In the genomic region with DNA sequence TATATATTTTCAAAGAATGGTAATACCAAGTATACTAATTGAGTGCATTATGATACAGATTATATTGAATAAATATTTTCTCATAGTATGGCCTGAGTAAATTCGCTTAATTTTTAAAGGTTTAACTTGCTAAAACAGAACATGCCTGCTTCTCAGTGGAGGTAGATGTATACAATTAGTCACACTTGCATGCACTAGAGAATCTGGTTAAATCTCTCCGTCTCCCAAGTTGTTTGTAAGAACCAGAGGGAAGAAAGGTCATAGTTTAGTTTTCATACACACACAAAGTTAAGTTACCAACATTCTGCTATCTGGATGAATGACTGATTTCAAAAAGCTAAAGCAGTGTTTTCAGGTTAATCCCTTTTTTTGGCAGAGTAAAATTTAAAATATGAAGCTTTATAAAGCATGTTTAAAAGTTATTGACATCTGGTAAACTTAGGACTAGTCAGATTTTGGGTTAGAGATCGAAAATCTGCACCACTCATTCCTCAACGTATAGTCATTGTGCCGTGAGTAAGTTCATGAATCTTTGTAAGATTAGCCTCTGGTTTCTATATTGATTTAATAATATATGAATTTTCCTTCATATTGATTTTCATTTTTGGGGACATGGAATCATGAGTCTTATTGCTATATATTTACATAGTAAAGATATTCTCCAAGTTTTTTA, we compare ENCODE assay signal across 1 cellular context.
TF ChIP-seq lines count a peak whose summit lies in the region.

No MANE protein-coding gene starts in this region.

TF ChIP-seq in GM12878, 131 proteins besides CTCF, POLR2A, EP300 and RAD21 (continued from another document):
- TF ChIP-seq MXI1 (IDR thresholded peaks at IDR 0.05; ENCODE audit: low read depth, low read length), result no peak
- no peak for TF ChIP-seq IRF4 (IDR thresholded peaks at IDR 0.05; ENCODE audit: low read depth, low read length)
- no peak for TF ChIP-seq HSF1 (IDR thresholded peaks at IDR 0.05; ENCODE audit: low read depth, low read length)
- TF ChIP-seq PML (IDR thresholded peaks at IDR 0.05; ENCODE audit: low read length), result no peak
- no peak for TF ChIP-seq CEBPB (IDR thresholded peaks at IDR 0.05; ENCODE audit: borderline replicate concordance in 1 of 2, low read depth in 2 of 2, low read length in 2 of 2)
- no peak for TF ChIP-seq EGR1 (IDR thresholded peaks at IDR 0.05; ENCODE audit: borderline replicate concordance in 1 of 2, low read depth in 2 of 2, low read length in 2 of 2)
TF ChIP-seq in GM12878: peak in this region for 0.
